24 cellular contexts compared by ENCODE assay signal in the genomic region with DNA sequence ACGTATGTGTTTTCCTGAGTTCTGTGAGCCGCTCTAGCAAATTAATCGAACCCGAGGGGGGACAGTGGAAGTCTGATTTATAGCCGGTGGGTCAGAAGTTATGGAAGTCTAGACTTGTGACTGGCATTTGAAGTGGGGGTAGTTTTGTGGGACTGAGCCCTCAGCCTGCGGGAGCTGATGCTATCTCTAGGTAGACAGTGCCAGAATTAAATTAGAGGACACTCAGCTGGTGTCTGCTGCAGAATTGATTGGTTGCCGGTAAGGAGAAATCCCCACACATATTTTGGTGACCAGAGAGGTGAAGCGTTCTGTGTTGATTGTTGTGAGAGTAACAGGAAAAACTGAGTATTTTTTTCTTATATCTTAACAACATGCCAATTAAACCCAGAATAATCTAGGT.
"Had no signal": no experiment of that assay in that cellular context is flagged by ENCODE, and none has a peak within 500 bp of the region (broad histone marks: within the 10 kb centered on the region; RNA-seq: fewer than 3 reads in every experiment).

No MANE protein-coding gene starts in this region.

- H3K27ac ChIP-seq: coronary artery, dorsolateral prefrontal cortex, esophagus muscularis mucosa, foreskin keratinocyte, gastroesophageal sphincter, heart left ventricle, hepatocyte, left lung had no signal

- H3K9me3 ChIP-seq: esophagus muscularis mucosa, gastroesophageal sphincter, heart left ventricle, left lung, mucosa of descending colon had no signal

- H3K4me1 ChIP-seq: esophagus muscularis mucosa, gastroesophageal sphincter, heart left ventricle, left lung had no signal

- H3K36me3 Mint-ChIP-seq: immature natural killer cell; mesothelial cell of epicardium; naive B cell; naive thymus-derived CD8-positive, alpha-beta T cell had no signal

- H2AFZ ChIP-seq: hepatocyte had no signal

- DNase-seq: dermis blood vessel endothelial cell; dorsolateral prefrontal cortex; effector CD4-positive, alpha-beta T cell; effector memory CD4-positive, alpha-beta T cell; foreskin keratinocyte; heart left ventricle; hypothalamus; immature natural killer cell; islet precursor cell; kidney; kidney glomerular epithelial cell; left colon; left lung; left ventricle myocardium superior; mesenchymal stem cell; mucosa of descending colon; naive B cell; naive thymus-derived CD8-positive, alpha-beta T cell had no signal

- ATAC-seq: foreskin keratinocyte; gastroesophageal sphincter; heart left ventricle; left colon; left lung; left ventricle myocardium superior; mucosa of descending colon; naive thymus-derived CD8-positive, alpha-beta T cell had no signal

- H3K27me3 ChIP-seq: gastroesophageal sphincter had no signal

- H3K4me3 Mint-ChIP-seq: immature natural killer cell; mesothelial cell of epicardium; naive B cell; naive thymus-derived CD8-positive, alpha-beta T cell had no signal

- H3K36me3 ChIP-seq: esophagus muscularis mucosa, gastroesophageal sphincter, heart left ventricle, left lung had no signal

- H3K79me2 ChIP-seq: hepatocyte had no signal

- H3K9me3 Mint-ChIP-seq: immature natural killer cell; naive thymus-derived CD8-positive, alpha-beta T cell had no signal

- H3K4me3 ChIP-seq: coronary artery, dorsolateral prefrontal cortex, esophagus muscularis mucosa, gastroesophageal sphincter, heart left ventricle, hepatocyte, left lung, lung, mucosa of descending colon had no signal

- H3K4me1 Mint-ChIP-seq: immature natural killer cell; mesothelial cell of epicardium; naive B cell; naive thymus-derived CD8-positive, alpha-beta T cell had no signal

- H3K27ac Mint-ChIP-seq: immature natural killer cell; mesothelial cell of epicardium; naive B cell; naive thymus-derived CD8-positive, alpha-beta T cell had no signal

- H3K4me2 ChIP-seq: hepatocyte had no signal
